In the genomic region with DNA sequence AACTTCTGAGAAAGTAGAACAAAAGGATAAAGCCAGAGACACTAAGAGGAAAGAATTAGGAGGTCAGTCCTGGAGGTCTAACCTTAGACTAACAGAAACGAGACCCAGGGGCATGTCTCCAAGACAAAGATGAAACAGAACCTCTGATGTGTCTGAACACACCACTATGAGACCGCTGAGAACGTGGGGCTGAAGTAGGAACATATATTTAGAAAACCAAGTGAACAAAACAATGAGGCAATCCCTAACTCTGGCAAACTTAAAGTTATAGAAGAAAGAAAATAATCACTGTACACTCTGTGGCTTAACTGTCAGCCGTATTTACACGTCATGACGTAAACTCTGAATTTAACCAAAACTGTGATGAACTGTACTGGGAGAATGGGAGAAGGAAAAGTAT, we compare ENCODE assay signal across 9 cellular contexts. TPM values are rescaled to one million over a fixed set of nuclear protein-coding genes. Genes with fewer than 3 reads are reported as not detected.
DNase-seq lines count a peak whose midpoint lies in the region; ATAC-seq, FAIRE-seq and TF ChIP-seq lines count a peak whose summit lies in the region.
"Had no signal": no experiment of that assay in that cellular context is flagged by ENCODE, and none has a peak within 500 bp of the region (broad histone marks: within the 10 kb centered on the region; RNA-seq: fewer than 3 reads in every experiment).

No MANE protein-coding gene starts in this region.

- H4K8ac ChIP-seq in mesendoderm (ENCODE audit: low read depth, low read length) = no peak overlapping the region

- no peak overlapping the region for H2BK120ac ChIP-seq in mesendoderm (ENCODE audit: low read depth, low read length)

- no peak overlapping the region for H3K23ac ChIP-seq in mesendoderm (ENCODE audit: low read length)

- no peak for ATAC-seq in activated CD8-positive, alpha-beta memory T cell treated with anti-CD3 and anti-CD28 coated beads, Interleukin-2, amount 10 ng/mL, durations not matched to agents 7 days and 5 days
- peak; percentile 29 for ATAC-seq in thoracic aorta (ENCODE audit: insufficient number of reproducible peaks, low FRiP score, low read depth)
- no peak for ATAC-seq in GM21528 (IDR thresholded peaks at IDR 0.05; ENCODE audit: low FRiP score, unreplicated experiment)

- peaks cover 17% of the 10 kb centered on the region for H3K36me3 Mint-ChIP-seq in activated CD8-positive, alpha-beta memory T cell treated with anti-CD3 and anti-CD28 coated beads, Interleukin-2, amount 10 ng/mL, durations not matched to agents 7 days and 5 days
- H3K36me3 Mint-ChIP-seq in dendritic cell treated with granulocyte-macrophage colony-stimulating factor and Interleukin-4, amounts not matched to agents 40 ng/mL and 50 ng/mL, for 4 days (ENCODE audit: low read depth) = peaks cover 86% of the 10 kb centered on the region

- no peak overlapping the region for H2AK5ac ChIP-seq in mesendoderm (ENCODE audit: low read length)

- H3K18ac ChIP-seq in mesendoderm (ENCODE audit: low read length) = no peak overlapping the region

- peaks cover 38% of the 10 kb centered on the region for H3K79me2 ChIP-seq in mesendoderm (ENCODE audit: control insufficient read depth, insufficient read depth, low read length)

- peaks cover 40% of the 10 kb centered on the region for H3K4me1 Mint-ChIP-seq in activated CD8-positive, alpha-beta memory T cell treated with anti-CD3 and anti-CD28 coated beads, Interleukin-2, amount 10 ng/mL, durations not matched to agents 7 days and 5 days
- H3K4me1 Mint-ChIP-seq in dendritic cell treated with granulocyte-macrophage colony-stimulating factor and Interleukin-4, amounts not matched to agents 40 ng/mL and 50 ng/mL, for 4 days (ENCODE audit: low read depth) = peaks cover 63% of the 10 kb centered on the region

- H3K4ac ChIP-seq in mesendoderm (ENCODE audit: low read depth, low read length) = no peak overlapping the region

- no peak for TF ChIP-seq POLR2A in GM12891 (IDR thresholded peaks at IDR 0.05; ENCODE audit: low read depth, low read length)

- CTCF ChIA-PET in activated CD8-positive, alpha-beta memory T cell treated with anti-CD3 and anti-CD28 coated beads, Interleukin-2, amount 10 ng/mL, durations not matched to agents 7 days and 5 days (lab: Charles Lee) = interaction anchor here (1.3 kb wide), 1 partner anchor 31 kb away, joined by 3 read pairs; no protein-coding TSS in a partner anchor

- no peaks in the 10 kb centered on the region for H3K27me3 Mint-ChIP-seq in activated CD8-positive, alpha-beta memory T cell treated with anti-CD3 and anti-CD28 coated beads, Interleukin-2, amount 10 ng/mL, durations not matched to agents 7 days and 5 days
- H3K27me3 Mint-ChIP-seq in dendritic cell treated with granulocyte-macrophage colony-stimulating factor and Interleukin-4, amounts not matched to agents 40 ng/mL and 50 ng/mL, for 4 days = no peaks in the 10 kb centered on the region

- WGBS in mesendoderm (ENCODE audit: extremely low coverage, insufficient coverage, low lambda C conversion rate) = no CpG with 5 or more reads among the region's 6 CpGs

- H3K4me3 ChIP-seq in mesendoderm (ENCODE audit: low read length) (no peak overlapping the region), thoracic aorta (peak overlapping the region; percentile 2)

- H3K27ac ChIP-seq in mesendoderm (ENCODE audit: low read depth, low read length) (no peak overlapping the region), thoracic aorta (peak overlapping the region; percentile 99)

- H3K9me3 ChIP-seq in thoracic aorta = no peaks in the 10 kb centered on the region

- no peak for FAIRE-seq in GM12891 (lab: Jason Lieb, UNC)

- H2BK15ac ChIP-seq in mesendoderm (replicated peaks; ENCODE audit: low read depth) = no peak overlapping the region

- H3K9ac ChIP-seq in mesendoderm (ENCODE audit: low read length) = peak overlapping the region; percentile 10

- H3K79me1 ChIP-seq in mesendoderm (ENCODE audit: low read length) = peaks cover 26% of the 10 kb centered on the region

- no peak overlapping the region for H4K5ac ChIP-seq in mesendoderm (ENCODE audit: low read length)

- no peak overlapping the region for H3K4me2 ChIP-seq in mesendoderm (ENCODE audit: low read length)

- peak overlapping the region; percentile 17 for H3K56ac ChIP-seq in mesendoderm (ENCODE audit: low read length)

- H3K27ac Mint-ChIP-seq in activated CD8-positive, alpha-beta memory T cell treated with anti-CD3 and anti-CD28 coated beads, Interleukin-2, amount 10 ng/mL, durations not matched to agents 7 days and 5 days = peak overlapping the region; percentile 48
- peak overlapping the region; percentile 4 for H3K27ac Mint-ChIP-seq in dendritic cell treated with granulocyte-macrophage colony-stimulating factor and Interleukin-4, amounts not matched to agents 40 ng/mL and 50 ng/mL, for 4 days

- H3K9me3 Mint-ChIP-seq in activated CD8-positive, alpha-beta memory T cell treated with anti-CD3 and anti-CD28 coated beads, Interleukin-2, amount 10 ng/mL, durations not matched to agents 7 days and 5 days (ENCODE audit: low read depth) = no peaks in the 10 kb centered on the region
- no peaks in the 10 kb centered on the region for H3K9me3 Mint-ChIP-seq in dendritic cell treated with granulocyte-macrophage colony-stimulating factor and Interleukin-4, amounts not matched to agents 40 ng/mL and 50 ng/mL, for 4 days

- peaks cover 34% of the 10 kb centered on the region for H3K4me1 ChIP-seq in mesendoderm (ENCODE audit: control insufficient read depth, low read depth, low read length)
- peaks cover 55 to 66% of the 10 kb centered on the region in 2 donors for H3K4me1 ChIP-seq in thoracic aorta (ENCODE audit: control insufficient read depth in 1 of 2, low read depth in 2 of 2)

- H3K27me3 ChIP-seq in mesendoderm (ENCODE audit: insufficient read depth, low read length, poor library complexity) (no peaks in the 10 kb centered on the region), thoracic aorta (replicated peaks; ENCODE audit: insufficient read depth) (no peaks in the 10 kb centered on the region)

- no peak overlapping the region for H2BK5ac ChIP-seq in mesendoderm (ENCODE audit: low read length)

- peaks cover 16% of the 10 kb centered on the region for H3K36me3 ChIP-seq in mesendoderm (ENCODE audit: control insufficient read depth, insufficient read depth, low read length)
- peaks cover 38% of the 10 kb centered on the region for H3K36me3 ChIP-seq in thoracic aorta

- no peak for TF ChIP-seq CTCF in thoracic aorta (IDR thresholded peaks at IDR 0.05)

- H3K4me3 Mint-ChIP-seq in activated CD8-positive, alpha-beta memory T cell treated with anti-CD3 and anti-CD28 coated beads, Interleukin-2, amount 10 ng/mL, durations not matched to agents 7 days and 5 days = no peak overlapping the region
- H3K4me3 Mint-ChIP-seq in dendritic cell treated with granulocyte-macrophage colony-stimulating factor and Interleukin-4, amounts not matched to agents 40 ng/mL and 50 ng/mL, for 4 days = no peak overlapping the region

- intact Hi-C loops in dendritic cell treated with granulocyte-macrophage colony-stimulating factor and Interleukin-4, amounts not matched to agents 40 ng/mL and 50 ng/mL, for 4 days (cut with micrococcal nuclease) = no loop called here

- no peak for DNase-seq in activated CD8-positive, alpha-beta memory T cell treated with anti-CD3 and anti-CD28 coated beads, Interleukin-2, amount 10 ng/mL, durations not matched to agents 7 days and 5 days
- no peak for DNase-seq in activated CD8-positive, alpha-beta memory T cell treated with anti-CD3 and anti-CD28 coated beads for 24 hours
- DNase-seq in mesendoderm (no peak), thoracic aorta (ENCODE audit: low spot score) (no peak), Kasumi-1 (lab: John Stamatoyannopoulos, UW) (no peak), GM12891 (ENCODE audit: insufficient read length, low spot score) (no peak)
- DNase-seq: amniotic stem cell had no signal

TF ChIP-seq in GM12891, 5 proteins besides CTCF, POLR2A, EP300 and RAD21:
- TF ChIP-seq POU2F2 (IDR thresholded peaks at IDR 0.05; ENCODE audit: low read depth, low read length) (no peak), TAF1 (IDR thresholded peaks at IDR 0.05; ENCODE audit: low read depth, low read length) (no peak), POLR2AphosphoS5 (IDR thresholded peaks at IDR 0.05; ENCODE audit: low read depth, low read length) (no peak), PAX5 (IDR thresholded peaks at IDR 0.05; ENCODE audit: insufficient read depth, low read length, severe bottlenecking) (no peak), SPI1 (IDR thresholded peaks at IDR 0.05; ENCODE audit: low read depth, low read length) (no peak)

RNA-seq across cellular contexts. Expression of a gene that starts 17.9 kb away (rescaled TPM):
- 10 to 100 TPM; 27.2 to 43.2 TPM for total RNA-seq in activated CD8-positive, alpha-beta memory T cell treated with anti-CD3 and anti-CD28 coated beads, Interleukin-2, amount 10 ng/mL, durations not matched to agents 7 days and 5 days
- 53.1 TPM for polyA plus RNA-seq in mesendoderm (2013, experiment 1 of 2)
- 49.7 TPM for polyA plus RNA-seq in mesendoderm (2013, experiment 2 of 2)
- 100 to 1,000 TPM; 109 to 271 TPM for total RNA-seq in thoracic aorta
- 18.8 TPM for polyA plus RNA-seq in GM12891 (2012; ENCODE audit: low read depth, missing spikeins)

RNA-seq across cellular contexts. Expression of a gene that starts 18.2 kb away (rescaled TPM):
- 10 to 100 TPM; 36.6 to 39.0 TPM for total RNA-seq in activated CD8-positive, alpha-beta memory T cell treated with anti-CD3 and anti-CD28 coated beads, Interleukin-2, amount 10 ng/mL, durations not matched to agents 7 days and 5 days
- polyA plus RNA-seq in mesendoderm (2013, experiment 1 of 2) = 13.1 TPM
- polyA plus RNA-seq in mesendoderm (2013, experiment 2 of 2) = 13.5 TPM
- total RNA-seq in thoracic aorta = 10 to 100 TPM; 41.4 to 75.3 TPM
- 12.9 TPM for polyA plus RNA-seq in GM12891 (2012; ENCODE audit: low read depth, missing spikeins)
